Comparison of ENCODE assay signal across 1 cellular context in genomic region chr1:53220171-53220961, GRCh38.
TF ChIP-seq lines count a peak whose summit lies in the region.

Gene CZIB, minus strand, starts transcription at chr1:53220634. Its CDS starts 59 bp downstream, at chr1:53220575.

TF ChIP-seq in K562, 482 proteins besides CTCF, POLR2A, EP300 and RAD21 (continued from another document and continues in another):
- TF ChIP-seq VEZF1 (CRISPR knock-in tag; IDR thresholded peaks at IDR 0.05) (peak; percentile 99), HNRNPLL (IDR thresholded peaks at IDR 0.05; ENCODE audit: low read depth, low read length, poor library complexity, severe bottlenecking) (peak; percentile 76), SIN3B (IDR thresholded peaks at IDR 0.05; ENCODE audit: low read depth) (peak; percentile 77; the same call in 1 of the 2 replicates), HMGN3 (IDR thresholded peaks at IDR 0.05; ENCODE audit: borderline replicate concordance, extremely low read depth, insufficient read length, low read depth, low read length) (peak; percentile 97), E2F1 (CRISPR knock-in tag; IDR thresholded peaks at IDR 0.05) (peak; percentile 68; the same call in 1 of the 2 replicates), SUPT5H (IDR thresholded peaks at IDR 0.05) (peak; percentile 100), COPS2 (conservative IDR thresholded peaks at IDR 0.05) (no peak), ZNF133 (CRISPR knock-in tag; IDR thresholded peaks at IDR 0.05) (0 out of 2 replicates have a peak, but pooled peaks have one; percentile 42), GABPB1 (CRISPR knock-in tag; IDR thresholded peaks at IDR 0.05) (peak; percentile 91), ESRRA (IDR thresholded peaks at IDR 0.05; ENCODE audit: borderline replicate concordance, low read depth) (peak; percentile 72; the same call in 1 of the 2 replicates), ZNF584 (CRISPR knock-in tag; IDR thresholded peaks at IDR 0.05; ENCODE audit: low read depth) (0 out of 2 replicates have a peak, but pooled peaks have one; percentile 35), RERE (CRISPR knock-in tag; IDR thresholded peaks at IDR 0.05; ENCODE audit: borderline replicate concordance) (0 out of 2 replicates have a peak, but pooled peaks have one; percentile 58), MYC (IDR thresholded peaks at IDR 0.05; ENCODE audit: low read depth, low read length) (peak; percentile 91), MYC (CRISPR knock-in tag; IDR thresholded peaks at IDR 0.05; ENCODE audit: borderline replicate concordance, low read depth) (peak; percentile 89), L3MBTL2 (IDR thresholded peaks at IDR 0.05) (peak; percentile 66), KLF1 (tag; IDR thresholded peaks at IDR 0.05) (peak; percentile 69), POLR2B (IDR thresholded peaks at IDR 0.05; ENCODE audit: low read depth, partially characterized antibody) (peak; percentile 99), TAF9B (IDR thresholded peaks at IDR 0.05; ENCODE audit: partially characterized antibody) (peak; percentile 94), MAZ (CRISPR knock-in tag; conservative IDR thresholded peaks at IDR 0.05 in 1 of 2, IDR thresholded peaks at IDR 0.05 in 1 of 2) (peak; percentile 95 to 96), ZNF395 (CRISPR knock-in tag; IDR thresholded peaks at IDR 0.05) (peak; percentile 34; the same call in 1 of the 2 replicates), KDM1A (IDR thresholded peaks at IDR 0.05) (peak in 1 of 2 experiments; percentile 20; a peak in 1 of 4 replicates), PRPF4 (IDR thresholded peaks at IDR 0.05; ENCODE audit: insufficient read depth, low read depth, low read length, poor library complexity, severe bottlenecking) (peak; percentile 70), ZNF175 (CRISPR knock-in tag; IDR thresholded peaks at IDR 0.05; ENCODE audit: low read depth) (peak; percentile 25; the same call in 1 of the 2 replicates), NR1H2 (CRISPR knock-in tag; IDR thresholded peaks at IDR 0.05) (peak; percentile 72; the same call in 1 of the 2 replicates), THAP12 (CRISPR knock-in tag; IDR thresholded peaks at IDR 0.05) (peak; percentile 81), ZBTB11 (CRISPR knock-in tag; IDR thresholded peaks at IDR 0.05) (peak in 1 of 3 experiments; percentile 77; a peak in 2 of 6 replicates), ZKSCAN1 (IDR thresholded peaks at IDR 0.05; ENCODE audit: low read depth, low read length) (peak; percentile 53; the same call in 1 of the 2 replicates), ZSCAN32 (CRISPR knock-in tag; IDR thresholded peaks at IDR 0.05) (0 out of 2 replicates have a peak, but pooled peaks have one; percentile 43), E4F1 (CRISPR knock-in tag; IDR thresholded peaks at IDR 0.05; ENCODE audit: borderline replicate concordance) (peak; percentile 99), ARID3A (IDR thresholded peaks at IDR 0.05; ENCODE audit: borderline replicate concordance, low read depth, low read length) (0 out of 2 replicates have a peak, but pooled peaks have one; percentile 22), BRF2 (IDR thresholded peaks at IDR 0.05; ENCODE audit: borderline replicate concordance, insufficient read depth, insufficient read length) (no peak), ZZZ3 (IDR thresholded peaks at IDR 0.05) (no peak)
